Comparison of ENCODE assay signal across 8 cellular contexts in the genomic region with DNA sequence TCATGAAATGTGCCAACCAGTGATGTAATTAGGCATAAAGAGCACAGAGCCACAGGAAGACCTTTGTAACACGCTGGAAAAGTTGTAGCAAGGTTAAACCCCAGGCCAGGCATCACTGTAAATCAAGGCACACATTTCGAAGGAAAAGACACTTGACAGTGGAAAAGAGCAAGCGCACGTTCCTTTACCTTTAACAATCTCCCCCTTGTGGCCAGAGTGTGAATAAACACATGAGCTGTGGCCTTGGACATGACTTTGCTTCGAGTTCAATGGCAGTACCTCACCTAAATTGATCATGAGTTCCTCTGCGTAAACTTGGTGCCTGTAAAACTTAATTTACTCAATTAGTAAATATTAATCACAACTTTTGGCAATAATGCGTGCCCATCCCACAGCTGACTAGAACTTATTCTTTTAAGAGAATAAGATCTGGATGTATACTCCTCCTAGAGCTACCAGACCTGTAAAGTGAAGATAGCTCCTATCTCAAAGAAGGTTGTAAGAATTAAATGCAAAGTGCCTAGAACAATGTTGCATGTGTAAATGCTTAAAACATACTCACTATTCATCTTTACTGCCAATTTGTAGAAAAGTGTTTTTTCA.
A peak's percentile ranks its signal among the peaks of the same experiment; 100 is the strongest.
DNase-seq lines count a peak whose midpoint lies in the region; ATAC-seq and TF ChIP-seq lines count a peak whose summit lies in the region.

No MANE protein-coding gene starts in this region.

- no peak overlapping the region for H3K4me3 Mint-ChIP-seq in CD4-positive, CD25-positive, alpha-beta regulatory T cell
- no peak overlapping the region for H3K4me3 Mint-ChIP-seq in effector memory CD8-positive, alpha-beta T cell
- no peak overlapping the region for H3K4me3 Mint-ChIP-seq in stimulated activated effector memory CD8-positive, alpha-beta T cell treated with anti-CD3 and anti-CD28 coated beads, Interleukin-12 subunit alpha, Interleukin-12 subunit beta, amount 100 ng/mL, for 72 hours

- DNase-seq in CD4-positive, CD25-positive, alpha-beta regulatory T cell = peak; percentile 29 to 68 (median 54)
- DNase-seq in NCI-H510A (lab: John Stamatoyannopoulos, UW) = peak; percentile 20
- DNase-seq in activated CD4-positive, alpha-beta T cell treated with anti-CD3 and anti-CD28 coated beads, Interleukin-2, amount 50 U/mL, for 4 hours = peak; percentile 37 to 42
- DNase-seq in effector memory CD8-positive, alpha-beta T cell = peak; percentile 41 to 57 (median 52)
- DNase-seq in mucosa of descending colon = peak in 1 of 3 donors; percentile 83
- peak; percentile 33 to 71 for DNase-seq in stimulated activated effector memory CD8-positive, alpha-beta T cell treated with anti-CD3 and anti-CD28 coated beads, Interleukin-12 subunit alpha, Interleukin-12 subunit beta, amount 100 ng/mL, for 72 hours (ENCODE audit: low spot score in 2 of 2)

- intact Hi-C loops in mucosa of descending colon (cut with DNase I, micrococcal nuclease) = loop anchor here in 1 of 2 donors (2.0 kb wide), 1 partner anchor 582 kb away; no protein-coding TSS in a partner anchor

- H3K9me3 ChIP-seq in CD4-positive, CD25-positive, alpha-beta regulatory T cell (ENCODE audit: control insufficient read depth in 2 of 2, low read length in 2 of 2) = no peaks in the 10 kb centered on the region
- H3K9me3 ChIP-seq in mucosa of descending colon = no peaks in the 10 kb centered on the region

- ATAC-seq in CD4-positive, CD25-positive, alpha-beta regulatory T cell (ENCODE audit: low read depth in 2 of 2) = peak; percentile 55 to 65
- ATAC-seq in GM19035 (IDR thresholded peaks at IDR 0.05; ENCODE audit: unreplicated experiment) (peak; percentile 96), HG03159 (IDR thresholded peaks at IDR 0.05; ENCODE audit: unreplicated experiment) (peak; percentile 96), mucosa of descending colon (peak; percentile 72)
- peak; percentile 82 for ATAC-seq in effector memory CD8-positive, alpha-beta T cell (replicated peaks)
- peak; percentile 66 for ATAC-seq in stimulated activated effector memory CD8-positive, alpha-beta T cell treated with anti-CD3 and anti-CD28 coated beads, Interleukin-12 subunit alpha, Interleukin-12 subunit beta, amount 100 ng/mL, for 72 hours

- H3K36me3 ChIP-seq in CD4-positive, CD25-positive, alpha-beta regulatory T cell (ENCODE audit: control insufficient read depth, insufficient read depth, low read length) = no peaks in the 10 kb centered on the region
- no peaks in the 10 kb centered on the region for H3K36me3 ChIP-seq in mucosa of descending colon (ENCODE audit: low read depth)

- peaks cover 0 to 3% (median 0%) of the 10 kb centered on the region in 4 donors for H3K4me1 Mint-ChIP-seq in CD4-positive, CD25-positive, alpha-beta regulatory T cell
- H3K4me1 Mint-ChIP-seq in effector memory CD8-positive, alpha-beta T cell (ENCODE audit: low read depth in 2 of 2) = peaks cover 0 to 5% of the 10 kb centered on the region in 2 donors
- no peaks in the 10 kb centered on the region for H3K4me1 Mint-ChIP-seq in stimulated activated effector memory CD8-positive, alpha-beta T cell treated with anti-CD3 and anti-CD28 coated beads, Interleukin-12 subunit alpha, Interleukin-12 subunit beta, amount 100 ng/mL, for 72 hours

- H3K27ac Mint-ChIP-seq in CD4-positive, CD25-positive, alpha-beta regulatory T cell = no peak overlapping the region
- H3K27ac Mint-ChIP-seq in effector memory CD8-positive, alpha-beta T cell = no peak overlapping the region
- H3K27ac Mint-ChIP-seq in stimulated activated effector memory CD8-positive, alpha-beta T cell treated with anti-CD3 and anti-CD28 coated beads, Interleukin-12 subunit alpha, Interleukin-12 subunit beta, amount 100 ng/mL, for 72 hours = no peak overlapping the region

- peak; percentile 60 for TF ChIP-seq CTCF in mucosa of descending colon (IDR thresholded peaks at IDR 0.05)

- no peak overlapping the region for H3K4me3 ChIP-seq in CD4-positive, CD25-positive, alpha-beta regulatory T cell (ENCODE audit: low read depth, low read length)
- no peak overlapping the region for H3K4me3 ChIP-seq in mucosa of descending colon

- H3K27me3 Mint-ChIP-seq in CD4-positive, CD25-positive, alpha-beta regulatory T cell = peaks cover 18% of the 10 kb centered on the region
- no peaks in the 10 kb centered on the region for H3K27me3 Mint-ChIP-seq in effector memory CD8-positive, alpha-beta T cell

- no peaks in the 10 kb centered on the region for H3K36me3 Mint-ChIP-seq in CD4-positive, CD25-positive, alpha-beta regulatory T cell
- no peaks in the 10 kb centered on the region for H3K36me3 Mint-ChIP-seq in effector memory CD8-positive, alpha-beta T cell (ENCODE audit: insufficient read depth)
- no peaks in the 10 kb centered on the region for H3K36me3 Mint-ChIP-seq in stimulated activated effector memory CD8-positive, alpha-beta T cell treated with anti-CD3 and anti-CD28 coated beads, Interleukin-12 subunit alpha, Interleukin-12 subunit beta, amount 100 ng/mL, for 72 hours

- no peak overlapping the region for H3K27ac ChIP-seq in CD4-positive, CD25-positive, alpha-beta regulatory T cell (ENCODE audit: insufficient read depth, low read length, poor library complexity, severe bottlenecking)

- peaks cover 0 to 1% (median 0%) of the 10 kb centered on the region in 7 donors for H3K9me3 Mint-ChIP-seq in CD4-positive, CD25-positive, alpha-beta regulatory T cell
- H3K9me3 Mint-ChIP-seq in effector memory CD8-positive, alpha-beta T cell = no peaks in the 10 kb centered on the region
- H3K9me3 Mint-ChIP-seq in stimulated activated effector memory CD8-positive, alpha-beta T cell treated with anti-CD3 and anti-CD28 coated beads, Interleukin-12 subunit alpha, Interleukin-12 subunit beta, amount 100 ng/mL, for 72 hours = no peaks in the 10 kb centered on the region

- no peaks in the 10 kb centered on the region for H3K27me3 ChIP-seq in CD4-positive, CD25-positive, alpha-beta regulatory T cell (ENCODE audit: control insufficient read depth, insufficient read depth, low read length)

- no peaks in the 10 kb centered on the region for H3K4me1 ChIP-seq in CD4-positive, CD25-positive, alpha-beta regulatory T cell (ENCODE audit: control insufficient read depth, insufficient read depth, low read length, poor library complexity, severe bottlenecking)
- no peaks in the 10 kb centered on the region for H3K4me1 ChIP-seq in mucosa of descending colon (ENCODE audit: low read depth)
